23 cellular contexts compared by ENCODE assay signal in genomic region chr4:22241415-22241814, GRCh38.
"Had no signal": no experiment of that assay in that cellular context is flagged by ENCODE, and none has a peak within 500 bp of the region (broad histone marks: within the 10 kb centered on the region; RNA-seq: fewer than 3 reads in every experiment).

No MANE protein-coding gene starts in this region.

- H3K4me1 Mint-ChIP-seq: activated B cell treated with CpG ODN at 0.5 μM for 24 hours; activated naive CD8-positive, alpha-beta T cell treated with anti-CD3 and anti-CD28 coated beads for 36 hours had no signal

- H3K4me3 Mint-ChIP-seq: activated B cell treated with CpG ODN at 0.5 μM for 24 hours; activated naive CD8-positive, alpha-beta T cell treated with anti-CD3 and anti-CD28 coated beads for 36 hours had no signal

- DNase-seq: activated B cell treated with CpG ODN at 0.5 μM for 24 hours; activated CD4-positive, alpha-beta T cell treated with anti-CD3 and anti-CD28 coated beads for 1 hour; activated naive CD8-positive, alpha-beta T cell treated with anti-CD3 and anti-CD28 coated beads for 36 hours; activated T-cell treated with anti-CD3 and anti-CD28 coated beads for 4 hours; activated T-cell treated with anti-CD3 and anti-CD28 coated beads, Interleukin-2, amount 50 U/mL, for 48 hours; aorta; caudate nucleus; Karpas-422; MM.1S; NCI-H1105; NCI-H1436; NCI-H1694 treated with DMSO at 0.1 percent for 48 hours; NCI-H2029 treated with DMSO at 0.1 percent for 48 hours; NCI-H345; NCI-H510A; NCI-H526 treated with DMSO at 0.1 percent for 48 hours; NCI-H82; Peyer's patch; Right ventricle myocardium superior; SJCRH30; SK-N-SH; T-helper 9 cell had no signal

- H3K36me3 Mint-ChIP-seq: activated naive CD8-positive, alpha-beta T cell treated with anti-CD3 and anti-CD28 coated beads for 36 hours had no signal

- H3K27ac Mint-ChIP-seq: activated B cell treated with CpG ODN at 0.5 μM for 24 hours; activated naive CD8-positive, alpha-beta T cell treated with anti-CD3 and anti-CD28 coated beads for 36 hours had no signal

- H3K27me3 Mint-ChIP-seq: activated B cell treated with CpG ODN at 0.5 μM for 24 hours had no signal

- ATAC-seq: K562 had no signal
